10 cellular contexts compared by ENCODE assay signal in genomic region chr15:79644091-79644490, GRCh38.
DNase-seq lines count a peak whose midpoint lies in the region; ATAC-seq and TF ChIP-seq lines count a peak whose summit lies in the region.
"Had no signal": no experiment of that assay in that cellular context is flagged by ENCODE, and none has a peak within 500 bp of the region (broad histone marks: within the 10 kb centered on the region; RNA-seq: fewer than 3 reads in every experiment).

No MANE protein-coding gene starts in this region.

- H3K9me3 Mint-ChIP-seq in mesothelial cell of epicardium: peaks cover 21% of the 10 kb centered on the region

- H3K79me2 ChIP-seq in ACC112 (ENCODE audit: control insufficient read depth, insufficient read depth, low read length, unreplicated experiment): no peaks in the 10 kb centered on the region

- H3K4me1 Mint-ChIP-seq in mesothelial cell of epicardium: no peaks in the 10 kb centered on the region

- peaks cover 31% of the 10 kb centered on the region for H3K4me1 ChIP-seq in ACC112 (ENCODE audit: control insufficient read depth, insufficient read depth, low read length, unreplicated experiment)

- H2AFZ ChIP-seq in ACC112 (ENCODE audit: low read length, unreplicated experiment): peak overlapping the region; percentile 27

- peak overlapping the region; percentile 46 for H3K27ac ChIP-seq in ACC112 (ENCODE audit: low read depth, low read length)

- H3K27ac Mint-ChIP-seq in mesothelial cell of epicardium: no peak overlapping the region

- no peak for TF ChIP-seq CTCF in fibroblast of pulmonary artery (IDR thresholded peaks at IDR 0.05; ENCODE audit: low read length, missing control alignments)
- no peak for TF ChIP-seq CTCF in mesothelial cell of epicardium (IDR thresholded peaks at IDR 0.05; ENCODE audit: unreplicated experiment)

- no peak for ATAC-seq in HG02938 (IDR thresholded peaks at IDR 0.05; ENCODE audit: unreplicated experiment)

- no peaks in the 10 kb centered on the region for H3K27me3 ChIP-seq in ACC112 (ENCODE audit: insufficient read depth, low read length)

- H3K36me3 Mint-ChIP-seq in mesothelial cell of epicardium: no peaks in the 10 kb centered on the region

- H3K4me3 ChIP-seq in ACC112 (ENCODE audit: low read depth, low read length): no peak overlapping the region
- no peak overlapping the region for H3K4me3 ChIP-seq in fibroblast of pulmonary artery (replicated peaks; ENCODE audit: low read depth, low read length)

- no peak overlapping the region for H3K4me3 Mint-ChIP-seq in mesothelial cell of epicardium

- DNase-seq in ELR (ENCODE audit: low read depth) (peak; percentile 87), SW 1271 (lab: John Stamatoyannopoulos, UW) (peak; percentile 71 to 78), fibroblast of pulmonary artery (ENCODE audit: low read depth) (peak; percentile 65), mesothelial cell of epicardium (ENCODE audit: low spot score in 2 of 2, unreplicated experiment in 2 of 2) (no peak), DMS53 treated with DMSO at 0.1 percent for 48 hours (lab: John Stamatoyannopoulos, UW; ENCODE audit: unreplicated experiment) (no peak)
- DNase-seq in activated CD8-positive, alpha-beta memory T cell treated with anti-CD3 and anti-CD28 coated beads for 24 hours: no peak
- DNase-seq: KBM-7, NCI-H2227 treated with DMSO at 0.1 percent for 48 hours had no signal

- H3K27me3 Mint-ChIP-seq in mesothelial cell of epicardium (ENCODE audit: low read depth): peaks cover 9% of the 10 kb centered on the region

- H3K36me3 ChIP-seq in ACC112 (ENCODE audit: insufficient read depth, low read length): no peaks in the 10 kb centered on the region

Comparison
In these comparisons a context has a peak if more than half of its experiments do, and no peak if none do; other contexts are left out.
1. DNase-seq: peak in ELR (single experiment), SW 1271 (2 of 2) and fibroblast of pulmonary artery (single experiment); none in mesothelial cell of epicardium (0 of 2), activated CD8-positive, alpha-beta memory T cell treated with anti-CD3 and anti-CD28 coated beads for 24 hours (single experiment) and DMS53 treated with DMSO at 0.1 percent for 48 hours (single experiment).